35 cellular contexts compared by ENCODE assay signal in genomic region chr1:22650089-22650693, GRCh38. TPM values are rescaled to one million over a fixed set of nuclear protein-coding genes. Genes with fewer than 3 reads are reported as not detected.
"Had no signal": no experiment of that assay in that cellular context is flagged by ENCODE, and none has a peak within 500 bp of the region (broad histone marks: within the 10 kb centered on the region; RNA-seq: fewer than 3 reads in every experiment).

No MANE protein-coding gene starts in this region.

- DNase-seq: activated CD4-positive, alpha-beta memory T cell treated with anti-CD3 and anti-CD28 coated beads, Interleukin-2, amount 10 ng/mL, durations not matched to agents 7 days and 5 days; activated CD4-positive, alpha-beta T cell treated with anti-CD3 and anti-CD28 coated beads for 1 hour; activated CD4-positive, alpha-beta T cell treated with anti-CD3 and anti-CD28 coated beads for 48 hours; activated CD4-positive, CD25-positive, alpha-beta regulatory T cell; activated CD8-positive, alpha-beta memory T cell treated with anti-CD3 and anti-CD28 coated beads for 24 hours; activated CD8-positive, alpha-beta memory T cell treated with anti-CD3 and anti-CD28 coated beads, Interleukin-2, amount 10 ng/mL, durations not matched to agents 7 days and 5 days; activated CD8-positive, alpha-beta memory T cell treated with anti-CD3 and anti-CD28 coated beads, Interleukin-2, amount 50 U/mL, for 48 hours; activated effector memory CD4-positive, alpha-beta T cell treated with Interleukin-2 at 50 U/mL for 16 hours; activated naive CD4-positive, alpha-beta T cell treated with anti-CD3 and anti-CD28 coated beads, Interleukin-2, amount 10 ng/mL, durations not matched to agents 7 days and 5 days; activated naive CD8-positive, alpha-beta T cell treated with anti-CD3 and anti-CD28 coated beads, Interleukin-2, amount 50 U/mL, for 24 hours; activated T-cell treated with anti-CD3 and anti-CD28 coated beads, Interleukin-2, amount 50 U/mL, for 48 hours; anterior cingulate cortex; NCI-H1092 treated with DMSO at 0.1 percent for 48 hours; NCI-H1417; NCI-H146; NCI-H187; NCI-H2029 treated with DMSO at 0.1 percent for 48 hours; NCI-H2107; NCI-H2171; NCI-H226; NCI-H446 treated with DMSO at 0.1 percent for 48 hours; NCI-H524; PC-9; SIG-M5; T-helper 1 cell; T-helper 2 cell; T-helper 9 cell; WERI-Rb-1 had no signal

- ATAC-seq: activated CD8-positive, alpha-beta memory T cell treated with anti-CD3 and anti-CD28 coated beads, Interleukin-2, amount 10 ng/mL, durations not matched to agents 7 days and 5 days; activated naive CD8-positive, alpha-beta T cell treated with anti-CD3 and anti-CD28 coated beads, Interleukin-2, amount 50 U/mL, for 24 hours; Right ventricle myocardium inferior; SK-N-SH treated with all-trans-retinoic acid at 6 μM for 48 hours had no signal

- H3K4me3 ChIP-seq: cardiac muscle cell, PC-9 had no signal

- H3K36me3 ChIP-seq: cardiac muscle cell, WERI-Rb-1 had no signal

- H3K4me2 ChIP-seq: PC-9 had no signal

- H3K27ac ChIP-seq: cardiac muscle cell, PC-9, RWPE1, WERI-Rb-1 had no signal

- FAIRE-seq: RCC 7860 had no signal

- H2AFZ ChIP-seq: PC-9 had no signal

RNA-seq across cellular contexts. Expression of gene C1QB, which starts 2.8 kb away (rescaled TPM):
- total RNA-seq: activated CD4-positive, alpha-beta memory T cell treated with anti-CD3 and anti-CD28 coated beads, Interleukin-2, amount 10 ng/mL, durations not matched to agents 7 days and 5 days; activated CD8-positive, alpha-beta memory T cell treated with anti-CD3 and anti-CD28 coated beads, Interleukin-2, amount 10 ng/mL, durations not matched to agents 7 days and 5 days; cardiac muscle cell; M059J; PC-9; SK-MEL-5 had no signal
- polyA plus RNA-seq: cardiac muscle cell had no signal

RNA-seq across cellular contexts. Expression of gene C1QC, which starts 6.8 kb away (rescaled TPM):
- total RNA-seq: activated CD4-positive, alpha-beta memory T cell treated with anti-CD3 and anti-CD28 coated beads, Interleukin-2, amount 10 ng/mL, durations not matched to agents 7 days and 5 days; activated CD8-positive, alpha-beta memory T cell treated with anti-CD3 and anti-CD28 coated beads, Interleukin-2, amount 10 ng/mL, durations not matched to agents 7 days and 5 days; cardiac muscle cell; M059J; PC-9; SK-MEL-5 had no signal
- polyA plus RNA-seq: cardiac muscle cell had no signal

RNA-seq across cellular contexts. Expression of gene C1QA, which starts 13.8 kb away (rescaled TPM):
- total RNA-seq: activated CD4-positive, alpha-beta memory T cell treated with anti-CD3 and anti-CD28 coated beads, Interleukin-2, amount 10 ng/mL, durations not matched to agents 7 days and 5 days; activated CD8-positive, alpha-beta memory T cell treated with anti-CD3 and anti-CD28 coated beads, Interleukin-2, amount 10 ng/mL, durations not matched to agents 7 days and 5 days; cardiac muscle cell; M059J; PC-9; SK-MEL-5 had no signal
- polyA plus RNA-seq: cardiac muscle cell had no signal
